10 cellular contexts compared by ENCODE assay signal in genomic region chr16:15351251-15351650, GRCh38. TPM values are rescaled to one million over a fixed set of nuclear protein-coding genes. Genes with fewer than 3 reads are reported as not detected.
DNase-seq lines count a peak whose midpoint lies in the region; ATAC-seq and TF ChIP-seq lines count a peak whose summit lies in the region.
"Not testable (repeated sequence)": the region's sequence is repeated elsewhere in the genome, so short reads cannot be mapped to it uniquely, and the experiment has no call there.
"Had no signal": no experiment of that assay in that cellular context is flagged by ENCODE, and none has a peak within 500 bp of the region (broad histone marks: within the 10 kb centered on the region; RNA-seq: fewer than 3 reads in every experiment).

No MANE protein-coding gene starts in this region.

- peak; percentile 15 for DNase-seq in Right ventricle myocardium inferior (ENCODE audit: missing footprints)
- not testable (repeated sequence) for DNase-seq in left cardiac atrium; sciatic nerve (ENCODE audit: low spot score)
- DNase-seq in right cardiac atrium = peak in 2 of 3 donors; percentile 11 to 37
- peak; percentile 22 for DNase-seq in testis
- peak; percentile 6 to 15 for DNase-seq in thyroid gland

- H3K27me3 ChIP-seq in right cardiac atrium (ENCODE audit: control insufficient read depth, insufficient read depth); testis; thyroid gland: not testable (repeated sequence)

- peak; percentile 62 for ATAC-seq in Right ventricle myocardium inferior
- ATAC-seq in left cardiac atrium = peak; percentile 41 to 48
- peak; percentile 59 for ATAC-seq in right cardiac atrium
- ATAC-seq in sciatic nerve = peak; percentile 39

- H3K4me3 ChIP-seq in right cardiac atrium (ENCODE audit: low read length); testis; thyroid gland (replicated peaks in 1 of 3): not testable (repeated sequence)

- H3K27ac ChIP-seq in right cardiac atrium (ENCODE audit: low read length); testis; thyroid gland: not testable (repeated sequence)

- TF ChIP-seq CTCF in testis (IDR thresholded peaks at IDR 0.05); thyroid gland (IDR thresholded peaks at IDR 0.05): not testable (repeated sequence)

- not testable (repeated sequence) for TF ChIP-seq POLR2A in testis (IDR thresholded peaks at IDR 0.05); thyroid gland (IDR thresholded peaks at IDR 0.05)

- H3K9me3 ChIP-seq in right cardiac atrium (ENCODE audit: control insufficient read depth, low read length); testis; thyroid gland: not testable (repeated sequence)

- no CpG with 5 or more reads among the region's 11 CpGs for WGBS in right cardiac atrium
- whole genome bisulfite sequencing in testis, 2 donors = no CpG with 5 or more reads among the region's 11 CpGs
- WGBS in thyroid gland, 2 donors = no CpG with 5 or more reads among the region's 11 CpGs

- not testable (repeated sequence) for H3K4me1 ChIP-seq in right cardiac atrium (ENCODE audit: control insufficient read depth, insufficient read depth, low read length); testis; thyroid gland

- H3K36me3 ChIP-seq in testis (ENCODE audit: low read depth, missing control alignments); thyroid gland: not testable (repeated sequence)

- intact Hi-C loops in Right ventricle myocardium inferior (cut with DNase I); left cardiac atrium (cut with DNase I); right cardiac atrium (cut with DNase I); sciatic nerve (cut with DNase I); testis (cut with DNase I; ENCODE audit: low total_unique reads); thyroid gland (cut with DNase I): not testable (repeated sequence)

RNA-seq across cellular contexts. Expression of gene NPIPA5, which starts 26.8 kb away (rescaled TPM):
- 4.2 TPM for total RNA-seq in Right ventricle myocardium inferior
- total RNA-seq in left cardiac atrium = 1 to 10 TPM; 8.6 to 9.5 TPM
- 10 to 100 TPM in 1 of 4 donors, 1 to 10 TPM in 3; 5.0 to 18.5 (median 6.7) TPM for total RNA-seq in right cardiac atrium
- 16.5 TPM for polyA plus RNA-seq in right cardiac atrium
- total RNA-seq in sciatic nerve = 19.9 TPM
- 10 to 100 TPM; 23.0 to 40.1 TPM for total RNA-seq in testis
- 6.0 TPM for polyA plus RNA-seq in testis (ENCODE audit: insufficient read depth, low read depth, low replicate concordance)
- total RNA-seq in thyroid gland = 10 to 100 TPM in 1 of 4 donors, 1 to 10 TPM in 3; 3.6 to 21.2 (median 7.3) TPM
- total RNA-seq: Daoy had no signal
- polyA plus RNA-seq: CD14-positive monocyte had no signal

RNA-seq across cellular contexts. Expression of gene MPV17L, which starts 44.3 kb away (rescaled TPM):
- total RNA-seq in Right ventricle myocardium inferior (5.2 TPM), left cardiac atrium (1 to 10 TPM; 5.5 to 8.3 TPM), right cardiac atrium (10 to 100 TPM in 1 of 4 donors, 1 to 10 TPM in 3; 7.2 to 10.3 (median 9.0) TPM), sciatic nerve (7.9 TPM), testis (10 to 100 TPM in 1 of 2 donors, 1 to 10 TPM in 1; 9.5 to 12.5 TPM), thyroid gland (10 to 100 TPM in 3 of 4 donors, 1 to 10 TPM in 1; 6.9 to 20.8 (median 15.4) TPM)
- polyA plus RNA-seq in right cardiac atrium (7.3 TPM), testis (ENCODE audit: insufficient read depth, low read depth, low replicate concordance) (3.7 TPM)
- total RNA-seq: CD4-positive, alpha-beta memory T cell; CD4-positive, CD25-positive, alpha-beta regulatory T cell had no signal
- polyA plus RNA-seq: CD4-positive, alpha-beta memory T cell; CD4-positive, CD25-positive, alpha-beta regulatory T cell had no signal
